Comparison of ENCODE assay signal across 10 cellular contexts in the genomic region with DNA sequence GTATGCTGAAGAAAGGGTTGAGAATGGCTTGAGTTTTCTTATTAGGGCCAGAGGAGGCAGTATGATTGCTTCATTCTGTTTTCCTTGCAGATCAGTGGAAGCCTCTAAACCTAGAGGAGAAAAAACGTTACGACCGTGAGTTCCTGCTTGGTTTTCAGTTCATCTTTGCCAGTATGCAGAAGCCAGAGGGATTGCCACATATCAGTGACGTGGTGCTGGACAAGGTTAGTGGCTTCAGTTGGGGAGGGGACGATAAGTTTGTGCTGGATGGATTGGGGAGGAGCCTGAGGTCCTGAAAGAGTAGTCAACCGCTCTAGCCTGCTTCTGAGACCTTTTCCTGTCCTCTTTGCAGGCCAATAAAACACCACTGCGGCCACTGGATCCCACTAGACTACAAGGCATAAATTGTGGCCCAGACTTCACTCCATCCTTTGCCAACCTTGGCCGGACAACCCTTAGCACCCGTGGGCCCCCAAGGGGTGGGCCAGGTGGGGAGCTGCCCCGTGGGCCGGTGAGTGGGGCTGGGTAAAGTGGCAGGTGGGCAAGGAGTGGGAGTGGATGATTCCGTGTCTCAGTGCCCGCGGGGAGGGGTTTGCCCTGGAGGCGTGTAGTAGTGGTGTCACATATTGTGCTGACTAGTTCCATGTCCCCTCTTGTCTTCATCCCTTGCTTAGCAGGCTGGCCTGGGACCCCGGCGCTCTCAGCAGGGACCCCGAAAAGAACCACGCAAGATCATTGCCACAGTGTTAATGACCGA. TPM values are rescaled to one million over a fixed set of nuclear protein-coding genes. Genes with fewer than 3 reads are reported as not detected.
DNase-seq lines count a peak whose midpoint lies in the region; ATAC-seq and TF ChIP-seq lines count a peak whose summit lies in the region.
"Had no signal": no experiment of that assay in that cellular context is flagged by ENCODE, and none has a peak within 500 bp of the region (broad histone marks: within the 10 kb centered on the region; RNA-seq: fewer than 3 reads in every experiment).

No MANE protein-coding gene starts in this region.

- no peak for TF ChIP-seq CTCF in glutamatergic neuron (IDR thresholded peaks at IDR 0.05; ENCODE audit: partially characterized antibody, unreplicated experiment)
- TF ChIP-seq CTCF in upper lobe of left lung (IDR thresholded peaks at IDR 0.05), result no peak
- TF ChIP-seq CTCF in mesothelial cell of epicardium (IDR thresholded peaks at IDR 0.05; ENCODE audit: unreplicated experiment), result no peak

- H3K4me3 Mint-ChIP-seq in activated naive CD8-positive, alpha-beta T cell, result no peak overlapping the region
- H3K4me3 Mint-ChIP-seq in activated naive CD8-positive, alpha-beta T cell treated with anti-CD3 and anti-CD28 coated beads, Interleukin-2, amount 50 U/mL, for 24 hours, result no peak overlapping the region
- H3K4me3 Mint-ChIP-seq in glutamatergic neuron (ENCODE audit: unreplicated experiment), result peak overlapping the region; percentile 30
- H3K4me3 Mint-ChIP-seq in mesothelial cell of epicardium, result no peak overlapping the region
- H3K4me3 Mint-ChIP-seq: WTC11 had no signal

- H3K27me3 ChIP-seq in upper lobe of left lung, result no peaks in the 10 kb centered on the region

- peak overlapping the region in 3 of 4 donors; percentile 18 to 86 (median 22) for H3K27ac ChIP-seq in upper lobe of left lung

- H3K9me3 Mint-ChIP-seq in activated naive CD8-positive, alpha-beta T cell (ENCODE audit: low read depth), result no peaks in the 10 kb centered on the region
- no peaks in the 10 kb centered on the region for H3K9me3 Mint-ChIP-seq in activated naive CD8-positive, alpha-beta T cell treated with anti-CD3 and anti-CD28 coated beads, Interleukin-2, amount 50 U/mL, for 24 hours
- H3K9me3 Mint-ChIP-seq in glutamatergic neuron (ENCODE audit: unreplicated experiment) (peaks cover 6% of the 10 kb centered on the region), mesothelial cell of epicardium (no peaks in the 10 kb centered on the region)
- H3K9me3 Mint-ChIP-seq: WTC11 had no signal

- H3K36me3 ChIP-seq in upper lobe of left lung, result peaks cover 73 to 86% (median 82%) of the 10 kb centered on the region in 4 donors

- H3K4me3 ChIP-seq in upper lobe of left lung, result no peak overlapping the region

- no peak for TF ChIP-seq POLR2A in upper lobe of left lung (IDR thresholded peaks at IDR 0.05)

- H3K9me3 ChIP-seq in upper lobe of left lung, result no peaks in the 10 kb centered on the region

- H3K4me1 Mint-ChIP-seq in activated naive CD8-positive, alpha-beta T cell (ENCODE audit: low read depth), result peaks cover 27% of the 10 kb centered on the region
- H3K4me1 Mint-ChIP-seq in activated naive CD8-positive, alpha-beta T cell treated with anti-CD3 and anti-CD28 coated beads, Interleukin-2, amount 50 U/mL, for 24 hours, result peaks cover 50% of the 10 kb centered on the region
- H3K4me1 Mint-ChIP-seq in glutamatergic neuron (ENCODE audit: low read depth, unreplicated experiment) (no peaks in the 10 kb centered on the region), mesothelial cell of epicardium (peaks cover 9% of the 10 kb centered on the region)

- no peak for TF ChIP-seq EP300 in upper lobe of left lung (IDR thresholded peaks at IDR 0.05)

- peaks cover 32 to 46% (median 39%) of the 10 kb centered on the region in 4 donors for H3K4me1 ChIP-seq in upper lobe of left lung

- ATAC-seq in activated naive CD8-positive, alpha-beta T cell treated with anti-CD3 and anti-CD28 coated beads, Interleukin-2, amount 50 U/mL, for 24 hours, result no peak
- ATAC-seq in upper lobe of left lung (ENCODE audit: low FRiP score in 2 of 2), result no peak
- ATAC-seq in HG02610 (IDR thresholded peaks at IDR 0.05; ENCODE audit: unreplicated experiment), result no peak
- ATAC-seq: WTC11 had no signal

- peaks cover 9% of the 10 kb centered on the region for H3K36me3 Mint-ChIP-seq in activated naive CD8-positive, alpha-beta T cell
- peaks cover 81% of the 10 kb centered on the region for H3K36me3 Mint-ChIP-seq in activated naive CD8-positive, alpha-beta T cell treated with anti-CD3 and anti-CD28 coated beads, Interleukin-2, amount 50 U/mL, for 24 hours (ENCODE audit: low read depth)
- H3K36me3 Mint-ChIP-seq in glutamatergic neuron (ENCODE audit: unreplicated experiment) (no peaks in the 10 kb centered on the region), mesothelial cell of epicardium (peaks cover 55% of the 10 kb centered on the region)

- no peaks in the 10 kb centered on the region for H3K27me3 Mint-ChIP-seq in activated naive CD8-positive, alpha-beta T cell
- no peaks in the 10 kb centered on the region for H3K27me3 Mint-ChIP-seq in activated naive CD8-positive, alpha-beta T cell treated with anti-CD3 and anti-CD28 coated beads, Interleukin-2, amount 50 U/mL, for 24 hours
- H3K27me3 Mint-ChIP-seq in glutamatergic neuron (ENCODE audit: unreplicated experiment), result peaks cover 7% of the 10 kb centered on the region
- H3K27me3 Mint-ChIP-seq in mesothelial cell of epicardium (ENCODE audit: low read depth), result no peaks in the 10 kb centered on the region

- H3K27ac Mint-ChIP-seq in activated naive CD8-positive, alpha-beta T cell, result peak overlapping the region; percentile 11
- no peak overlapping the region for H3K27ac Mint-ChIP-seq in activated naive CD8-positive, alpha-beta T cell treated with anti-CD3 and anti-CD28 coated beads, Interleukin-2, amount 50 U/mL, for 24 hours
- H3K27ac Mint-ChIP-seq in glutamatergic neuron (ENCODE audit: unreplicated experiment) (no peak overlapping the region), mesothelial cell of epicardium (no peak overlapping the region)
- H3K27ac Mint-ChIP-seq: WTC11 had no signal

- 83 to 91% methylated on average over 20 of the region's 20 CpGs for WGBS in upper lobe of left lung, 2 donors

- DNase-seq in activated naive CD8-positive, alpha-beta T cell treated with anti-CD3 and anti-CD28 coated beads, Interleukin-2, amount 50 U/mL, for 24 hours, result no peak
- no peak for DNase-seq in glutamatergic neuron
- DNase-seq in upper lobe of left lung, result peak; percentile 52 to 55
- DNase-seq in mesothelial cell of epicardium (ENCODE audit: low spot score in 2 of 2, unreplicated experiment in 2 of 2), result no peak
- DNase-seq: activated effector memory CD4-positive, alpha-beta T cell treated with Interleukin-2 at 50 U/mL for 16 hours; NCI-H2107; stimulated activated CD4-positive, alpha-beta T cell treated with anti-CD3 and anti-CD28 coated beads, Interleukin-12 subunit alpha, Interleukin-12 subunit beta, amount 100 ng/mL, for 4 hours had no signal

RNA-seq across cellular contexts. Expression of a gene that starts 8.5 kb away (rescaled TPM):
- 346 TPM for total RNA-seq in glutamatergic neuron (ENCODE audit: unreplicated experiment)
- 100 to 1,000 TPM; 278 to 408 (median 326) TPM for total RNA-seq in upper lobe of left lung
- 364 to 377 TPM (median 376 TPM) in 3 replicates for total RNA-seq in mesothelial cell of epicardium

RNA-seq across cellular contexts. Expression of a gene that starts 14.5 kb away (rescaled TPM):
- total RNA-seq in glutamatergic neuron (ENCODE audit: unreplicated experiment) (51.4 TPM), upper lobe of left lung (10 to 100 TPM; 14.8 to 52.7 (median 25.2) TPM), mesothelial cell of epicardium (14.3 to 17.4 TPM (median 15.1 TPM) in 3 replicates)

RNA-seq across cellular contexts. Expression of a gene that starts 23.9 kb away (rescaled TPM):
- total RNA-seq in glutamatergic neuron (ENCODE audit: unreplicated experiment) (338 TPM), upper lobe of left lung (100 to 1,000 TPM; 144 to 259 (median 165) TPM), mesothelial cell of epicardium (223 to 240 TPM (median 232 TPM) in 3 replicates)

RNA-seq across cellular contexts. Expression of a gene that starts 38.5 kb away (rescaled TPM):
- total RNA-seq in glutamatergic neuron (ENCODE audit: unreplicated experiment), result 17.8 TPM
- total RNA-seq in upper lobe of left lung, result 10 to 100 TPM in 1 of 6 donors, 1 to 10 TPM in 5; 3.0 to 14.7 (median 5.3) TPM
- 16.6 to 17.0 TPM (median 16.9 TPM) in 3 replicates for total RNA-seq in mesothelial cell of epicardium

RNA-seq across cellular contexts. Expression of a gene that starts 38.6 kb away (rescaled TPM):
- total RNA-seq in glutamatergic neuron (ENCODE audit: unreplicated experiment) (48.1 TPM), upper lobe of left lung (100 to 1,000 TPM in 1 of 6 donors, 10 to 100 TPM in 5; 41.4 to 235 (median 66.2) TPM), mesothelial cell of epicardium (76.4 to 82.4 TPM (median 78.7 TPM) in 3 replicates)

Comparison
In these comparisons a context has a peak if more than half of its experiments do, and no peak if none do; other contexts are left out.
1. DNase-seq: peak in upper lobe of left lung (2 of 2); none in activated naive CD8-positive, alpha-beta T cell treated with anti-CD3 and anti-CD28 coated beads, Interleukin-2, amount 50 U/mL, for 24 hours (single experiment), glutamatergic neuron (single experiment) and mesothelial cell of epicardium (0 of 2).